21 cellular contexts compared by ENCODE assay signal in the genomic region with DNA sequence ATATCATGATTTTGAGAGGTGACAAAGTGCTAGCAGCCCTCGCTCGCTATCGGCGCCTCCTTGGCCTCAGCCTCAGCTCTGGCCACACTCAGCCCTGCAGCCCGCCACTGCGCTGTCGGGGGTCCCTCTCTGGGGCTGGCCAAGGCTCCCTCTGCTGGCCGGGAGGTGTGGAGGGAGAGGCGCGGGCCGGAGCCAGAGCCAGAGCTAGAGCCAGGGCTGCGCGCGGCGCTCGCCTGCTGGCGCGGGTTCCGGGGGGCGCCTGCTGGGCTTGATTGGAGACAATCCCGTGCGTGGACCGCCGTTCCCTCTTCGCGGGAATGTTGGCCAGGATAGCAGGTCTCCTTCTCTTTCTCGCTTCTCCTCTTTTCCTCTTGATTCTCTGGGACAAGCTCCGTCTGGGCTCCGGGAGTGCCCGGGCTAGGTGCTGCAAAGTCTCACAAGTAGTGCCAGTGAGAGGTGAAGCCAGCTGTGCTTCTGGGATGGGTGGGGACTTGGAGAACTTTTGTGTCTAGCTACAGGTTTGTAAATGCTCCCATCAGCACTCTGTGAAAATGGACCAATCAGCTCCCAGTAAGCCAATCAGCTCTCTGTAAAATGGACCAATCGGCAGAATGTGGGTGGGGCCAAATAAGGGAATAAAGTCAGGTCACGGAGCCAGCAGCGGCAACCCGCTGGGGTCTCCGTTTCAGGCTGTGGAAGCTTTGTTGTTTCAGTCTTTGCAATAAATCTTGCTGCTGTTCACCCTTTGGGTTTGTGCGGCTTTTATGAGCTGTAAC. TPM values are rescaled to one million over a fixed set of nuclear protein-coding genes. Genes with fewer than 3 reads are reported as not detected.
DNase-seq lines count a peak whose midpoint lies in the region; ATAC-seq and TF ChIP-seq lines count a peak whose summit lies in the region.
"Had no signal": no experiment of that assay in that cellular context is flagged by ENCODE, and none has a peak within 500 bp of the region (broad histone marks: within the 10 kb centered on the region; RNA-seq: fewer than 3 reads in every experiment).

No MANE protein-coding gene starts in this region.

- ATAC-seq in HG03521 (IDR thresholded peaks at IDR 0.05; ENCODE audit: unreplicated experiment): peak; percentile 64
- ATAC-seq in mucosa of descending colon: no peak
- no peak for ATAC-seq in T-cell (replicated peaks in 1 of 4)
- no peak for ATAC-seq in GM18873 (IDR thresholded peaks at IDR 0.05; ENCODE audit: low FRiP score, unreplicated experiment)
- ATAC-seq: gastroesophageal sphincter, sciatic nerve had no signal

- H3K27me3 ChIP-seq in dorsolateral prefrontal cortex (no peaks in the 10 kb centered on the region), Karpas-422 (ENCODE audit: low read length) (no peaks in the 10 kb centered on the region)
- H3K27me3 ChIP-seq: ascending aorta, gastroesophageal sphincter had no signal

- intact Hi-C loops in dorsolateral prefrontal cortex (cut with DNase I) (loop anchor here in 1 of 2 donors (10.0 kb wide), 1 partner anchor 207 kb away; no protein-coding TSS in a partner anchor), mucosa of descending colon (cut with DNase I, micrococcal nuclease) (no loop called here)

- CTCF ChIA-PET in T-cell (lab: Charles Lee): interaction anchor here (0.5 to 1.2 kb wide), 3 partner anchors 15 to 1066 kb away, joined by 3 to 4 read pairs (median 3); no protein-coding TSS in a partner anchor

- H3K4me1 ChIP-seq in mucosa of descending colon (ENCODE audit: low read depth) (no peaks in the 10 kb centered on the region), Karpas-422 (ENCODE audit: low read length) (peaks cover 4% of the 10 kb centered on the region)
- H3K4me1 ChIP-seq: ascending aorta, gastroesophageal sphincter had no signal

- no peaks in the 10 kb centered on the region for H3K9me3 ChIP-seq in mucosa of descending colon
- H3K9me3 ChIP-seq in Karpas-422 (ENCODE audit: low read length): peaks cover 9% of the 10 kb centered on the region
- H3K9me3 ChIP-seq: gastroesophageal sphincter had no signal

- no peaks in the 10 kb centered on the region for H4K20me1 ChIP-seq in Karpas-422 (ENCODE audit: insufficient read depth, low read depth, low read length)

- TF ChIP-seq CTCF in C4-2B (conservative IDR thresholded peaks at IDR 0.05): peak; percentile 17
- TF ChIP-seq CTCF in dorsolateral prefrontal cortex (IDR thresholded peaks at IDR 0.05 in 54 of 56, conservative IDR thresholded peaks at IDR 0.05 in 2 of 56; ENCODE audit: low read depth in 1 of 56, partially characterized antibody in 56 of 56): peak in 3 of 56 donors; percentile 7 to 11 (median 10)
- TF ChIP-seq CTCF in mesothelial cell of epicardium (IDR thresholded peaks at IDR 0.05; ENCODE audit: unreplicated experiment): peak; percentile 33
- TF ChIP-seq CTCF in mucosa of descending colon (IDR thresholded peaks at IDR 0.05): no peak

- DNase-seq in dorsolateral prefrontal cortex (no peak), mesothelial cell of epicardium (ENCODE audit: low spot score in 2 of 2, unreplicated experiment in 2 of 2) (peak; percentile 30 to 70), mucosa of descending colon (no peak), T-cell (no peak), Karpas-422 (no peak)
- DNase-seq: activated CD4-positive, CD25-positive, alpha-beta regulatory T cell treated with anti-CD3 and anti-CD28 coated beads, Interleukin-2, amount 50 U/mL, for 72 hours; activated effector memory CD4-positive, alpha-beta T cell treated with Interleukin-2 at 50 U/mL for 16 hours; AML-193; kidney; midbrain; NCI-H146; occipital lobe; SIG-M5; stimulated activated CD4-positive, alpha-beta T cell treated with anti-CD3 and anti-CD28 coated beads, Interleukin-1b, Interleukin-23, amount 100 ng/mL, for 48 hours had no signal

- H3K4me2 ChIP-seq in Karpas-422 (ENCODE audit: low read depth, low read length, poor library complexity, severe bottlenecking): no peak overlapping the region

- no peak overlapping the region for H3K27ac ChIP-seq in C4-2B
- H3K27ac ChIP-seq in dorsolateral prefrontal cortex: peak overlapping the region in 58 of 59 donors; percentile 47 to 96 (median 89)
- H3K27ac ChIP-seq in Karpas-422 (ENCODE audit: low read length): no peak overlapping the region
- H3K27ac ChIP-seq: ascending aorta, epithelial cell of prostate, gastroesophageal sphincter had no signal

- H3K36me3 ChIP-seq in mucosa of descending colon (ENCODE audit: low read depth) (no peaks in the 10 kb centered on the region), Karpas-422 (ENCODE audit: insufficient read depth, low read length) (no peaks in the 10 kb centered on the region; the same call in 1 of the 2 replicates)
- H3K36me3 ChIP-seq: ascending aorta, gastroesophageal sphincter had no signal

- H3K4me3 ChIP-seq in dorsolateral prefrontal cortex (no peak overlapping the region), mucosa of descending colon (no peak overlapping the region), Karpas-422 (ENCODE audit: low read length) (no peak overlapping the region)
- H3K4me3 ChIP-seq: ascending aorta, gastroesophageal sphincter had no signal

- H3K4me3 Mint-ChIP-seq in mesothelial cell of epicardium (peak overlapping the region; percentile 41), T-cell (no peak overlapping the region)

- H3K27ac Mint-ChIP-seq in mesothelial cell of epicardium (no peak overlapping the region), T-cell (no peak overlapping the region)

- H2AFZ ChIP-seq in Karpas-422 (ENCODE audit: low read length): no peak overlapping the region

- H3K27me3 Mint-ChIP-seq in mesothelial cell of epicardium (ENCODE audit: low read depth): no peaks in the 10 kb centered on the region
- no peaks in the 10 kb centered on the region for H3K27me3 Mint-ChIP-seq in T-cell

- H3K9ac ChIP-seq in Karpas-422 (ENCODE audit: low read length): no peak overlapping the region

- peaks cover 5% of the 10 kb centered on the region for H3K9me3 Mint-ChIP-seq in mesothelial cell of epicardium
- peaks cover 3 to 6% (median 5%) of the 10 kb centered on the region in 3 donors for H3K9me3 Mint-ChIP-seq in T-cell

- H3K9me2 ChIP-seq in Karpas-422 (replicated peaks; ENCODE audit: insufficient read depth, low read length): no peaks in the 10 kb centered on the region

- H3K79me2 ChIP-seq in Karpas-422 (ENCODE audit: low read length): no peaks in the 10 kb centered on the region

- H3K36me3 Mint-ChIP-seq in mesothelial cell of epicardium (no peaks in the 10 kb centered on the region), T-cell (no peaks in the 10 kb centered on the region)

- POLR2A ChIA-PET in T-cell (lab: Charles Lee): interaction anchor here in 1 of 2 donors (0.6 to 0.7 kb wide), 2 partner anchors 41 to 356 kb away, joined by 3 to 5 read pairs; no protein-coding TSS in a partner anchor

- peaks cover 2% of the 10 kb centered on the region for H3K4me1 Mint-ChIP-seq in mesothelial cell of epicardium
- H3K4me1 Mint-ChIP-seq in T-cell: no peaks in the 10 kb centered on the region

RNA-seq across cellular contexts. Expression of a gene that starts 43.4 kb away (rescaled TPM):
- total RNA-seq in dorsolateral prefrontal cortex (100 to 1,000 TPM in 119 of 120 experiments, 10 to 100 TPM in 1; 96.6 to 391 (median 224) TPM), mesothelial cell of epicardium (6.7 to 12.0 TPM (median 9.6 TPM) in 3 replicates), mucosa of descending colon (10 to 100 TPM in 2 of 3 donors, 1 to 10 TPM in 1; 9.7 to 27.2 (median 18.2) TPM), T-cell (100 to 1,000 TPM; 101 to 149 (median 113) TPM)
- total RNA-seq in Karpas-422 (2014; rRNA removed; shearing (Covaris generic); ENCODE audit: low replicate concordance): 87.7 and 137 TPM in 2 replicates

Comparison
In these comparisons a context has a peak if more than half of its experiments do, and no peak if none do; other contexts are left out.
1. H3K27ac ChIP-seq: peak in dorsolateral prefrontal cortex (58 of 59); none in C4-2B (single experiment) and Karpas-422 (single experiment).
2. DNase-seq: peak in mesothelial cell of epicardium (2 of 2); none in dorsolateral prefrontal cortex (0 of 10), mucosa of descending colon (0 of 3), T-cell (0 of 34) and Karpas-422 (single experiment).